Comparison of ENCODE assay signal across 9 cellular contexts in the genomic region with DNA sequence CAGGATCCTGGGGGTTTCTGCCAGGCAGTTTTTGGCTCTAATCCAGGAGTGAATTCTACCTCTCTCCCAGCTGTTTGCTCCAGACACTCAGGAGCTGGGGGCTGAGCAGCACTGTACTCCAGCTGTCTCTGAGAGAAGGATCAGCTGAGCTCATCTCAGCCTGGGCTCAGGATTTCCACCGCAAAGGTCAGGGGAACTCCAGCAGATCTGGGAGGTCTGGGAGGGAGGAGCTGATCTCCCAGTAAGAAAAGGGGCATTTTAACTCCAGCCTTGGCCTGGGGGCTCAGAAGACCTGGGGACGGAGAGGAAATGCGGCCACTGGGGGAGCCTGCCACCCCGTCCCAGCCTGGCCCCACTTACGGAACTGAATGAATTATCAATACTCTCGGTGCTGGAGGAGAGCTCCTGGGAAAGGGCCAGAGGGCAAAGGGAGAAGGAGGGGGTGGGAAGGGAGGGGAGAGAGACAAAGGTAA. TPM values are rescaled to one million over a fixed set of nuclear protein-coding genes. Genes with fewer than 3 reads are reported as not detected.
DNase-seq lines count a peak whose midpoint lies in the region; ATAC-seq, FAIRE-seq and TF ChIP-seq lines count a peak whose summit lies in the region.
"Had no signal": no experiment of that assay in that cellular context is flagged by ENCODE, and none has a peak within 500 bp of the region (broad histone marks: within the 10 kb centered on the region; RNA-seq: fewer than 3 reads in every experiment).

No MANE protein-coding gene starts in this region.

- TF ChIP-seq CTCF in HFFc6 (IDR thresholded peaks at IDR 0.05): no peak
- no peak for TF ChIP-seq CTCF in astrocyte (IDR thresholded peaks at IDR 0.05; ENCODE audit: insufficient read depth, low read depth, low read length)

- H3K79me2 ChIP-seq in astrocyte (ENCODE audit: insufficient read depth, low read length): peaks cover 45% of the 10 kb centered on the region

- FAIRE-seq in astrocyte (lab: Jason Lieb, UNC): no peak
- FAIRE-seq: RCC 7860 had no signal

- peaks cover 39% of the 10 kb centered on the region for H4K20me1 ChIP-seq in astrocyte (ENCODE audit: insufficient read depth, low read length)

- H3K4me1 ChIP-seq in astrocyte (ENCODE audit: insufficient read depth, low read length): peaks cover 56% of the 10 kb centered on the region
- peaks cover 52 to 57% (median 54%) of the 10 kb centered on the region in 3 donors for H3K4me1 ChIP-seq in skeletal muscle tissue (ENCODE audit: control insufficient read depth in 3 of 3, insufficient read depth in 3 of 3, low read length in 3 of 3)

- H3K4me3 ChIP-seq in astrocyte (ENCODE audit: insufficient read depth, low read depth, low read length) (no peak overlapping the region), skeletal muscle tissue (ENCODE audit: low read length in 3 of 3) (no peak overlapping the region)

- H3K27me3 ChIP-seq in astrocyte (ENCODE audit: insufficient read depth, low read length): no peaks in the 10 kb centered on the region
- H3K27me3 ChIP-seq in skeletal muscle tissue (ENCODE audit: control insufficient read depth in 3 of 3, insufficient read depth in 3 of 3, low read length in 3 of 3): no peaks in the 10 kb centered on the region

- peak overlapping the region; percentile 70 for H3K4me2 ChIP-seq in astrocyte (ENCODE audit: low read length)

- H3K36me3 Mint-ChIP-seq in HFFc6 (ENCODE audit: low read depth) (peaks cover 51% of the 10 kb centered on the region), astrocyte (ENCODE audit: low read depth, unreplicated experiment) (peaks cover 43% of the 10 kb centered on the region)

- H3K9me3 ChIP-seq in astrocyte (ENCODE audit: insufficient read depth, low read depth, low read length) (no peaks in the 10 kb centered on the region), skeletal muscle tissue (ENCODE audit: control insufficient read depth in 3 of 3, low read length in 3 of 3) (no peaks in the 10 kb centered on the region)

- peak overlapping the region; percentile 49 for H3K27ac ChIP-seq in astrocyte (ENCODE audit: low read depth, low read length)
- H3K27ac ChIP-seq in skeletal muscle tissue (ENCODE audit: low read depth, low read length): peak overlapping the region; percentile 90

- peaks cover 52% of the 10 kb centered on the region for H3K4me1 Mint-ChIP-seq in HFFc6 (ENCODE audit: low read depth)
- peaks cover 63% of the 10 kb centered on the region for H3K4me1 Mint-ChIP-seq in astrocyte (ENCODE audit: low read depth, unreplicated experiment)

- peaks cover 42% of the 10 kb centered on the region for H3K36me3 ChIP-seq in astrocyte (ENCODE audit: insufficient read depth, low read length)
- peaks cover 39 to 56% (median 42%) of the 10 kb centered on the region in 3 donors for H3K36me3 ChIP-seq in skeletal muscle tissue (ENCODE audit: control insufficient read depth in 3 of 3, insufficient read depth in 3 of 3, low read length in 3 of 3)

- ATAC-seq in GM18907 (IDR thresholded peaks at IDR 0.05; ENCODE audit: unreplicated experiment): no peak
- ATAC-seq in HG03457 (IDR thresholded peaks at IDR 0.05; ENCODE audit: unreplicated experiment): no peak

- H3K4me3 Mint-ChIP-seq in HFFc6 (no peak overlapping the region), astrocyte (ENCODE audit: unreplicated experiment) (peak overlapping the region; percentile 62)

- no peak for DNase-seq in HFFc6
- DNase-seq in astrocyte (ENCODE audit: low read depth): peak; percentile 31
- peak; percentile 55 for DNase-seq in hepatic stellate cell (ENCODE audit: low spot score)
- no peak for DNase-seq in NOMO-1 (lab: John Stamatoyannopoulos, UW; ENCODE audit: unreplicated experiment in 2 of 2)
- no peak for DNase-seq in NCI-H2107 treated with DMSO at 0.1 percent for 48 hours (lab: John Stamatoyannopoulos, UW; ENCODE audit: unreplicated experiment)

- H3K27ac Mint-ChIP-seq in HFFc6: 0 out of 2 replicates have a peak overlapping the region, but pooled peaks have one; percentile 31
- H3K27ac Mint-ChIP-seq in astrocyte (ENCODE audit: unreplicated experiment): peak overlapping the region; percentile 100

- no peaks in the 10 kb centered on the region for H3K9me3 Mint-ChIP-seq in HFFc6
- no peaks in the 10 kb centered on the region for H3K9me3 Mint-ChIP-seq in astrocyte (ENCODE audit: unreplicated experiment)

- H2AFZ ChIP-seq in astrocyte (ENCODE audit: low read depth, low read length): no peak overlapping the region

- H3K9ac ChIP-seq in astrocyte (ENCODE audit: low read length) (peak overlapping the region; percentile 27), skeletal muscle tissue (ENCODE audit: low read depth in 1 of 3, low read length in 3 of 3) (peak overlapping the region; percentile 5 to 58 (median 44))

- H3K27me3 Mint-ChIP-seq in HFFc6 (ENCODE audit: insufficient read depth) (no peaks in the 10 kb centered on the region), astrocyte (ENCODE audit: low read depth, unreplicated experiment) (no peaks in the 10 kb centered on the region)

RNA-seq across cellular contexts. Expression of a gene that starts 17.3 kb away (rescaled TPM):
- total RNA-seq in HFFc6 (2021; fragmentation: NEBNext Ultra II Directional; extraction: Animal tissue kit (Norgen Biotek cat#: 25700)): 10 to 100 TPM; 63.6 to 73.0 (median 70.0) TPM
- 59.4 and 67.8 TPM in 2 replicates for total RNA-seq in astrocyte
- 30.3 TPM for total RNA-seq in skeletal muscle tissue

RNA-seq across cellular contexts. Expression of a gene that starts 27.8 kb away (rescaled TPM):
- 10 to 100 TPM; 14.6 to 18.3 (median 15.9) TPM for total RNA-seq in HFFc6 (2021; fragmentation: NEBNext Ultra II Directional; extraction: Animal tissue kit (Norgen Biotek cat#: 25700))
- total RNA-seq in astrocyte (15.4 and 19.1 TPM in 2 replicates), skeletal muscle tissue (5.7 TPM)

RNA-seq across cellular contexts. Expression of a gene that starts 37.2 kb away (rescaled TPM):
- total RNA-seq in HFFc6 (2021; fragmentation: NEBNext Ultra II Directional; extraction: Animal tissue kit (Norgen Biotek cat#: 25700)): 10 to 100 TPM; 32.1 to 39.0 (median 35.7) TPM
- total RNA-seq in astrocyte (55.3 and 61.3 TPM in 2 replicates), skeletal muscle tissue (24.0 TPM)

RNA-seq across cellular contexts. Expression of a gene that starts 55.4 kb away (rescaled TPM):
- 100 to 1,000 TPM; 194 to 228 (median 217) TPM for total RNA-seq in HFFc6 (2021; fragmentation: NEBNext Ultra II Directional; extraction: Animal tissue kit (Norgen Biotek cat#: 25700))
- total RNA-seq in astrocyte (154 and 171 TPM in 2 replicates), skeletal muscle tissue (145 TPM)

Comparison
In these comparisons a context has a peak if more than half of its experiments do, and no peak if none do; other contexts are left out.
1. DNase-seq: peak in astrocyte (single experiment) and hepatic stellate cell (single experiment); none in HFFc6 (single experiment), NOMO-1 (0 of 2) and NCI-H2107 treated with DMSO at 0.1 percent for 48 hours (single experiment).